1 cellular context compared by ENCODE assay signal in genomic region chr6:150334790-150335783, GRCh38.
TF ChIP-seq lines count a peak whose summit lies in the region.

No MANE protein-coding gene starts in this region.

TF ChIP-seq in K562, 482 proteins besides CTCF, POLR2A, EP300 and RAD21 (continued from another document and continues in another):
- TF ChIP-seq IRF9 (tag; IDR thresholded peaks at IDR 0.05) = peak; percentile 39; the same call in 1 of the 2 replicates
- TF ChIP-seq MED1 (CRISPR knock-in tag; IDR thresholded peaks at IDR 0.05; ENCODE audit: borderline replicate concordance) = no peak
- no peak for TF ChIP-seq ZNF408 (CRISPR knock-in tag; IDR thresholded peaks at IDR 0.05; ENCODE audit: low read depth)
- TF ChIP-seq MAZ (CRISPR knock-in tag; conservative IDR thresholded peaks at IDR 0.05 in 1 of 2, IDR thresholded peaks at IDR 0.05 in 1 of 2) = peak in 1 of 2 experiments; percentile 72; a peak in 2 of 4 replicates
- TF ChIP-seq EZH2 (IDR thresholded peaks at IDR 0.05; ENCODE audit: borderline replicate concordance, low read depth, low read length) = no peak
- TF ChIP-seq ZC3H11A (IDR thresholded peaks at IDR 0.05; ENCODE audit: low read depth, low read length) = no peak
- TF ChIP-seq SMAD4 (CRISPR knock-in tag; conservative IDR thresholded peaks at IDR 0.05) = no peak
- TF ChIP-seq ZNF41 (CRISPR knock-in tag; conservative IDR thresholded peaks at IDR 0.05) = no peak
- no peak for TF ChIP-seq ZBTB2 (IDR thresholded peaks at IDR 0.05)
- no peak for TF ChIP-seq XRCC4 (IDR thresholded peaks at IDR 0.05; ENCODE audit: extremely low read depth, insufficient read depth, insufficient read length)
- TF ChIP-seq CUX1 (CRISPR knock-in tag; IDR thresholded peaks at IDR 0.05) = no peak
- TF ChIP-seq POLR3A (IDR thresholded peaks at IDR 0.05; ENCODE audit: borderline replicate concordance, extremely low read depth, insufficient read depth, insufficient read length) = no peak
- TF ChIP-seq ZNF280B (CRISPR knock-in tag; IDR thresholded peaks at IDR 0.05) = no peak
- TF ChIP-seq FOXA1 (IDR thresholded peaks at IDR 0.05; ENCODE audit: borderline replicate concordance) = no peak
- TF ChIP-seq HIVEP1 (CRISPR knock-in tag; IDR thresholded peaks at IDR 0.05) = no peak
- no peak for TF ChIP-seq ZC3H8 (IDR thresholded peaks at IDR 0.05)
- no peak for TF ChIP-seq TAF9B (IDR thresholded peaks at IDR 0.05; ENCODE audit: partially characterized antibody)
- peak in 1 of 2 experiments; percentile 24; a peak in 1 of 4 replicates for TF ChIP-seq KDM4B (IDR thresholded peaks at IDR 0.05; ENCODE audit: borderline replicate concordance in 2 of 2, low read depth in 1 of 2)
- TF ChIP-seq ZNF75A (CRISPR knock-in tag; IDR thresholded peaks at IDR 0.05) = no peak
- no peak for TF ChIP-seq USF1 (CRISPR knock-in tag; IDR thresholded peaks at IDR 0.05)
- no peak for TF ChIP-seq U2AF1 (optimal IDR thresholded peaks at IDR 0.05; ENCODE audit: low read depth, low read length)
- TF ChIP-seq RFX5 (IDR thresholded peaks at IDR 0.05; ENCODE audit: low read depth, low read length) = no peak
- no peak for TF ChIP-seq CBX1 (IDR thresholded peaks at IDR 0.05; ENCODE audit: low read depth)
- no peak for TF ChIP-seq ZNF23 (CRISPR knock-in tag; IDR thresholded peaks at IDR 0.05)
- no peak for TF ChIP-seq SPI1 (IDR thresholded peaks at IDR 0.05; ENCODE audit: borderline replicate concordance, low read depth, low read length)
- no peak for TF ChIP-seq PURB (CRISPR knock-in tag; IDR thresholded peaks at IDR 0.05; ENCODE audit: low read depth)
- TF ChIP-seq CHCHD3 (CRISPR knock-in tag; IDR thresholded peaks at IDR 0.05) = no peak
- no peak for TF ChIP-seq THAP12 (CRISPR knock-in tag; IDR thresholded peaks at IDR 0.05)
- TF ChIP-seq EWSR1 (IDR thresholded peaks at IDR 0.05; ENCODE audit: borderline replicate concordance, low read depth, partially characterized antibody) = no peak
- no peak for TF ChIP-seq NELFE (IDR thresholded peaks at IDR 0.05; ENCODE audit: insufficient read depth, insufficient read length)
- TF ChIP-seq PTBP1 (IDR thresholded peaks at IDR 0.05; ENCODE audit: low read depth, low read length) = no peak
- TF ChIP-seq ATF3 (IDR thresholded peaks at IDR 0.05) = no peak
- no peak for TF ChIP-seq ATF3 (CRISPR knock-in tag; conservative IDR thresholded peaks at IDR 0.05)
- no peak for TF ChIP-seq NFIX (CRISPR knock-in tag; IDR thresholded peaks at IDR 0.05; ENCODE audit: low read depth)
- TF ChIP-seq TAL1 (IDR thresholded peaks at IDR 0.05) = no peak
- peak in 1 of 2 experiments; percentile 42; a peak in 1 of 4 replicates for TF ChIP-seq FOXK2 (conservative IDR thresholded peaks at IDR 0.05 in 1 of 2, IDR thresholded peaks at IDR 0.05 in 1 of 2; ENCODE audit: low read depth in 2 of 2)
- 0 out of 2 replicates have a peak, but pooled peaks have one; percentile 10 for TF ChIP-seq ESRRA (IDR thresholded peaks at IDR 0.05; ENCODE audit: borderline replicate concordance, low read depth)
- no peak for TF ChIP-seq NFRKB (IDR thresholded peaks at IDR 0.05; ENCODE audit: low read depth)
- TF ChIP-seq CTCFL (IDR thresholded peaks at IDR 0.05; ENCODE audit: borderline replicate concordance, insufficient read depth, low read depth, low read length, poor library complexity, severe bottlenecking) = no peak
- TF ChIP-seq SAFB (IDR thresholded peaks at IDR 0.05; ENCODE audit: borderline replicate concordance, low read depth, low read length) = no peak
- TF ChIP-seq RFX1 (IDR thresholded peaks at IDR 0.05) = no peak
- no peak for TF ChIP-seq ZNF518B (CRISPR knock-in tag; IDR thresholded peaks at IDR 0.05)
- no peak for TF ChIP-seq TGIF2 (CRISPR knock-in tag; IDR thresholded peaks at IDR 0.05)
- no peak for TF ChIP-seq ZNF445 (CRISPR knock-in tag; IDR thresholded peaks at IDR 0.05; ENCODE audit: low read depth)
- TF ChIP-seq ZNF830 (CRISPR knock-in tag; IDR thresholded peaks at IDR 0.05) = no peak
- TF ChIP-seq MTA2 (IDR thresholded peaks at IDR 0.05; ENCODE audit: low read depth) = no peak
- TF ChIP-seq FIP1L1 (IDR thresholded peaks at IDR 0.05; ENCODE audit: low read depth, low read length, poor library complexity, severe bottlenecking) = no peak
